ENCODE assay signal across 12 cellular contexts in the genomic region with DNA sequence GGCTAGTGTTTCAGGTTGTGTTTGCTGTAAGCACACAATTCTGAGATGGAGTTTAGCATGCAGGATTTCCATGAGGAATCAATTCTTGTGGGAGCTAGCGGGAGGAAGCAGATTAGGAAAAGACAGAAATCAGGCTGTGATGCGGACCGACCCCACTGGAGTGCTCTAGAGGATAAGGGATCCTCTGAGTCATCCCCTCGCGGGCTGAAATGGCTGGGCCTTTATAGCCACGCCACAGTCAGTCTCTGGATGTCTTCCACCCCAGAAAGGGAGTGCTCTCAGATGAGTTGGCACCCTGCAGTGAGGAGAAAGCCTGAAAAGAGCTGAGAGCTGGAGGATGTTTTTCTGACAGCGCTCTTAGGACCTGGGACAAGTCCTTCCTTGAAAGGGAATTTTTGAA.
DNase-seq lines count a peak whose midpoint lies in the region; ATAC-seq and TF ChIP-seq lines count a peak whose summit lies in the region.
"Had no signal": no experiment of that assay in that cellular context is flagged by ENCODE, and none has a peak within 500 bp of the region (broad histone marks: within the 10 kb centered on the region; RNA-seq: fewer than 3 reads in every experiment).

No MANE protein-coding gene starts in this region.

- no peaks in the 10 kb centered on the region for H3K9me3 Mint-ChIP-seq in progenitor cell of endocrine pancreas (ENCODE audit: low read depth)
- H3K9me3 Mint-ChIP-seq: nephron had no signal

- H3K9me3 ChIP-seq in BE2C (no peaks in the 10 kb centered on the region), MG63 (no peaks in the 10 kb centered on the region), fibroblast of lung (ENCODE audit: control insufficient read depth, insufficient read depth, low read depth, low read length) (no peaks in the 10 kb centered on the region), mucosa of descending colon (no peaks in the 10 kb centered on the region), T-helper 17 cell (ENCODE audit: control insufficient read depth, low read length, poor library complexity, severe bottlenecking) (no peaks in the 10 kb centered on the region)

- no peaks in the 10 kb centered on the region for H3K79me2 ChIP-seq in fibroblast of lung (ENCODE audit: control insufficient read depth, insufficient read depth, low read length)

- H3K36me3 Mint-ChIP-seq in T-helper 17 cell (ENCODE audit: low read depth) = no peaks in the 10 kb centered on the region
- H3K36me3 Mint-ChIP-seq in progenitor cell of endocrine pancreas (ENCODE audit: insufficient read depth) = no peaks in the 10 kb centered on the region

- no peaks in the 10 kb centered on the region for H3K27me3 ChIP-seq in BE2C
- 0 out of 2 replicates have a peak, but pooled peaks cover 4% of the 10 kb centered on the region for H3K27me3 ChIP-seq in MG63
- no peaks in the 10 kb centered on the region for H3K27me3 ChIP-seq in fibroblast of lung (ENCODE audit: control insufficient read depth, insufficient read depth, low read length)

- no peak overlapping the region for H3K9ac ChIP-seq in fibroblast of lung (ENCODE audit: insufficient read depth, low read length)

- no peak overlapping the region for H2AFZ ChIP-seq in fibroblast of lung (ENCODE audit: low read length)

- H3K4me3 ChIP-seq in BE2C (ENCODE audit: low read depth, low read length) = no peak overlapping the region
- no peak overlapping the region for H3K4me3 ChIP-seq in MG63
- no peak overlapping the region for H3K4me3 ChIP-seq in fibroblast of lung (replicated peaks in 1 of 4; ENCODE audit: control extremely low read depth in 1 of 4, insufficient read depth in 1 of 4, low read depth in 3 of 4, low read length in 4 of 4)
- no peak overlapping the region for H3K4me3 ChIP-seq in mucosa of descending colon
- H3K4me3 ChIP-seq: K562 had no signal

- H4K20me1 ChIP-seq in fibroblast of lung (ENCODE audit: control insufficient read depth, extremely low read depth, insufficient read depth, low read length) = no peaks in the 10 kb centered on the region

- no peak overlapping the region for H3K4me2 ChIP-seq in fibroblast of lung (ENCODE audit: extremely low read depth, insufficient read depth, low read length)

- H3K4me1 ChIP-seq in BE2C = peaks cover 5% of the 10 kb centered on the region; the same call in 1 of the 2 replicates
- H3K4me1 ChIP-seq in fibroblast of lung (ENCODE audit: control insufficient read depth, extremely low read depth, insufficient read depth, low read length) = no peaks in the 10 kb centered on the region
- no peaks in the 10 kb centered on the region for H3K4me1 ChIP-seq in mucosa of descending colon (ENCODE audit: low read depth)

- no peaks in the 10 kb centered on the region for H3K36me3 ChIP-seq in BE2C
- no peaks in the 10 kb centered on the region for H3K36me3 ChIP-seq in MG63
- H3K36me3 ChIP-seq in fibroblast of lung (ENCODE audit: control insufficient read depth, insufficient read depth, low read length) = no peaks in the 10 kb centered on the region
- H3K36me3 ChIP-seq in mucosa of descending colon (ENCODE audit: low read depth) = no peaks in the 10 kb centered on the region

- no peaks in the 10 kb centered on the region for H3K4me1 Mint-ChIP-seq in T-helper 17 cell
- peaks cover 8% of the 10 kb centered on the region for H3K4me1 Mint-ChIP-seq in progenitor cell of endocrine pancreas (ENCODE audit: low read depth)

- no peak overlapping the region for H3K4me3 Mint-ChIP-seq in T-helper 17 cell
- H3K4me3 Mint-ChIP-seq in progenitor cell of endocrine pancreas (ENCODE audit: low read depth) = no peak overlapping the region
- H3K4me3 Mint-ChIP-seq: nephron had no signal

- peak; percentile 14 for ATAC-seq in mucosa of descending colon
- no peak for ATAC-seq in T-helper 17 cell
- no peak for ATAC-seq in HG03097 (IDR thresholded peaks at IDR 0.05; ENCODE audit: low FRiP score, unreplicated experiment)
- ATAC-seq: K562 had no signal

- DNase-seq in BE2C = peak; percentile 24
- peak; percentile 50 for DNase-seq in MG63
- peak; percentile 8 to 74 for DNase-seq in fibroblast of lung (ENCODE audit: low read depth in 2 of 2)
- DNase-seq in mucosa of descending colon = no peak
- DNase-seq in T-helper 17 cell = no peak
- no peak for DNase-seq in progenitor cell of endocrine pancreas (ENCODE audit: low spot score, unreplicated experiment)
- DNase-seq in NCI-H226 = no peak
- DNase-seq: cerebellar nuclear complex, NCI-H524 treated with DMSO at 0.1 percent for 48 hours had no signal

- intact Hi-C loops in mucosa of descending colon (cut with DNase I, micrococcal nuclease) = no loop called here

- H3K27ac ChIP-seq in fibroblast of lung (ENCODE audit: insufficient read depth, low read length) = no peak overlapping the region

- H3K27ac Mint-ChIP-seq in T-helper 17 cell (no peak overlapping the region), progenitor cell of endocrine pancreas (no peak overlapping the region)
- H3K27ac Mint-ChIP-seq: nephron had no signal

- TF ChIP-seq CTCF in BE2C (IDR thresholded peaks at IDR 0.05; ENCODE audit: low read depth, low read length) (no peak), fibroblast of lung (conservative IDR thresholded peaks at IDR 0.05 in 1 of 2, IDR thresholded peaks at IDR 0.05 in 1 of 2; ENCODE audit: low read depth in 1 of 2, low read length in 2 of 2) (no peak), mucosa of descending colon (IDR thresholded peaks at IDR 0.05) (no peak), progenitor cell of endocrine pancreas (IDR thresholded peaks at IDR 0.05; ENCODE audit: unreplicated experiment) (no peak)

- peaks cover 30% of the 10 kb centered on the region for H3K27me3 Mint-ChIP-seq in T-helper 17 cell
- no peaks in the 10 kb centered on the region for H3K27me3 Mint-ChIP-seq in progenitor cell of endocrine pancreas

Comparison
In these comparisons a context has a peak if more than half of its experiments do, and no peak if none do; other contexts are left out.
1. DNase-seq: peak in BE2C (single experiment), MG63 (single experiment) and fibroblast of lung (2 of 2); none in mucosa of descending colon (0 of 3), T-helper 17 cell (0 of 3), progenitor cell of endocrine pancreas (single experiment) and NCI-H226 (single experiment).